Comparison of ENCODE assay signal across 8 cellular contexts in the genomic region with DNA sequence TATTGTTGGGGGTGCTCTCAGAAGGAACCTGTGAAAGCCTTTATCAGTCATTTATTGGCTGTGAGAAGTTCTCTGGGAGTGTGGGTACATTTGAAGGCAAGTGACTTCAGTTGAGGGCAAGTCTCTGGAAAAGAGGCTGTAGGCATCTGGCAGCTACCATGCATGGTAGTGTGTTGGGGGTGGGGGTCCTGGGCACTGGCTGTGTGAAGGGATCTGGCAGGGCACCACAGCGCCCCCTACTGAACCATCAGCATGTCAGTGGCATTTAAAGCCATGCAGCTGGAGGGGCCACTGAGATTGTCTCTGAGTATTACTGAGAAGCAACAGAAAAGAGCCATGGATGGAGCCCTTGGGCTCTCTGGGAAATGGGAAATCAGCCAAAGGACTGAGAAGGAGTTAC. TPM values are rescaled to one million over a fixed set of nuclear protein-coding genes. Genes with fewer than 3 reads are reported as not detected.
DNase-seq lines count a peak whose midpoint lies in the region; ATAC-seq and TF ChIP-seq lines count a peak whose summit lies in the region.

No MANE protein-coding gene starts in this region.

- H3K27me3 ChIP-seq in AG04450 (ENCODE audit: control insufficient read depth, insufficient read depth, low read length) (no peaks in the 10 kb centered on the region), H7 (ENCODE audit: control insufficient read depth, insufficient read depth, low read length) (no peaks in the 10 kb centered on the region)

- no peaks in the 10 kb centered on the region for H3K27me3 Mint-ChIP-seq in activated CD4-positive, alpha-beta T cell treated with anti-CD3 and anti-CD28 coated beads, Interleukin-2, amount 10 ng/mL, durations not matched to agents 7 days and 5 days

- no peak for ATAC-seq in HG02938 (IDR thresholded peaks at IDR 0.05; ENCODE audit: unreplicated experiment)
- ATAC-seq in HG03196 (IDR thresholded peaks at IDR 0.05; ENCODE audit: unreplicated experiment): no peak
- no peak for ATAC-seq in activated CD4-positive, CD25-positive, alpha-beta regulatory T cell treated with anti-CD3 and anti-CD28 coated beads, Interleukin-2, amount 50 U/mL, for 24 hours

- H3K9me3 Mint-ChIP-seq in activated CD4-positive, alpha-beta T cell treated with anti-CD3 and anti-CD28 coated beads, Interleukin-2, amount 10 ng/mL, durations not matched to agents 7 days and 5 days: no peaks in the 10 kb centered on the region

- H3K4me1 Mint-ChIP-seq in activated CD4-positive, alpha-beta T cell treated with anti-CD3 and anti-CD28 coated beads, Interleukin-2, amount 10 ng/mL, durations not matched to agents 7 days and 5 days: no peaks in the 10 kb centered on the region

- TF ChIP-seq CTCF in AG04450 (IDR thresholded peaks at IDR 0.05; ENCODE audit: low read depth, low read length): 0 out of 2 replicates have a peak, but pooled peaks have one; percentile 11

- peaks cover 12% of the 10 kb centered on the region for H3K36me3 ChIP-seq in H7 (replicated peaks; ENCODE audit: control insufficient read depth, insufficient read depth, low read length)

- DNase-seq in AG04450 (ENCODE audit: low read depth, low spot score) (no peak), H7 (peak; percentile 75), iPS DF 4.7 (ENCODE audit: extremely low read depth, low spot score) (peak; percentile 33), DMS114 treated with DMSO at 0.1 percent for 48 hours (lab: John Stamatoyannopoulos, UW; ENCODE audit: unreplicated experiment) (no peak)
- DNase-seq in activated CD4-positive, alpha-beta T cell treated with anti-CD3 and anti-CD28 coated beads, Interleukin-2, amount 10 ng/mL, durations not matched to agents 7 days and 5 days: peak; percentile 14

- CTCF ChIA-PET in AG04450 (lab: Charles Lee): interaction anchor here (1.2 to 7.9 kb wide), 3 partner anchors 13 to 228 kb away, joined by 5 to 38 read pairs (median 12); no protein-coding TSS in a partner anchor
- CTCF ChIA-PET in activated CD4-positive, alpha-beta T cell treated with anti-CD3 and anti-CD28 coated beads, Interleukin-2, amount 10 ng/mL, durations not matched to agents 7 days and 5 days (lab: Charles Lee): interaction anchor here (1.1 to 1.6 kb wide), 3 partner anchors 13 to 22 kb away, joined by 3 to 5 read pairs (median 3); no protein-coding TSS in a partner anchor

- no peaks in the 10 kb centered on the region for H3K9me3 ChIP-seq in AG04450 (ENCODE audit: control insufficient read depth, insufficient read depth, low read length)

- no peak overlapping the region for H3K4me3 ChIP-seq in AG04450 (ENCODE audit: low read depth, low read length)
- no peak overlapping the region for H3K4me3 ChIP-seq in H7 (ENCODE audit: insufficient read depth, low read depth, low read length)

- POLR2A ChIA-PET in AG04450 (lab: Yijun Ruan, JAX): no interaction called here
- POLR2A ChIA-PET in activated CD4-positive, alpha-beta T cell treated with anti-CD3 and anti-CD28 coated beads, Interleukin-2, amount 10 ng/mL, durations not matched to agents 7 days and 5 days (lab: Charles Lee): no interaction called here

- no peak overlapping the region for H3K4me3 Mint-ChIP-seq in activated CD4-positive, alpha-beta T cell treated with anti-CD3 and anti-CD28 coated beads, Interleukin-2, amount 10 ng/mL, durations not matched to agents 7 days and 5 days

- H3K36me3 Mint-ChIP-seq in activated CD4-positive, alpha-beta T cell treated with anti-CD3 and anti-CD28 coated beads, Interleukin-2, amount 10 ng/mL, durations not matched to agents 7 days and 5 days (ENCODE audit: low read depth): no peaks in the 10 kb centered on the region

- peak overlapping the region; percentile 43 for H3K27ac Mint-ChIP-seq in activated CD4-positive, alpha-beta T cell treated with anti-CD3 and anti-CD28 coated beads, Interleukin-2, amount 10 ng/mL, durations not matched to agents 7 days and 5 days

- H3K27ac ChIP-seq in AG04450 (ENCODE audit: low read depth, low read length): no peak overlapping the region

RNA-seq across cellular contexts. Expression of a gene that starts 30.6 kb away (rescaled TPM):
- 314 and 338 TPM in 2 replicates for polyA plus RNA-seq in AG04450 (2011; rRNA removed)
- polyA minus RNA-seq in AG04450 (2011; rRNA and poly(A)+ RNA removed): 97.1 and 110 TPM in 2 replicates
- total RNA-seq in H7 (2014; rRNA removed; shearing (Covaris generic)): 159 and 193 TPM in 2 replicates
- 10 to 100 TPM; 38.8 to 39.3 TPM for total RNA-seq in activated CD4-positive, alpha-beta T cell treated with anti-CD3 and anti-CD28 coated beads, Interleukin-2, amount 10 ng/mL, durations not matched to agents 7 days and 5 days

RNA-seq across cellular contexts. Expression of a gene that starts 47.5 kb away (rescaled TPM):
- 100 and 101 TPM in 2 replicates for polyA plus RNA-seq in AG04450 (2011; rRNA removed)
- 62.0 and 70.7 TPM in 2 replicates for polyA minus RNA-seq in AG04450 (2011; rRNA and poly(A)+ RNA removed)
- total RNA-seq in H7 (2014; rRNA removed; shearing (Covaris generic)): 35.8 and 41.8 TPM in 2 replicates
- 10 to 100 TPM; 45.4 to 46.5 TPM for total RNA-seq in activated CD4-positive, alpha-beta T cell treated with anti-CD3 and anti-CD28 coated beads, Interleukin-2, amount 10 ng/mL, durations not matched to agents 7 days and 5 days

RNA-seq across cellular contexts. Expression of a gene that starts 47.5 kb away (rescaled TPM):
- polyA plus RNA-seq in AG04450 (2011; rRNA removed): 2.6 and 2.8 TPM in 2 replicates
- polyA minus RNA-seq in AG04450 (2011; rRNA and poly(A)+ RNA removed): 12.9 TPM in 2 replicates
- total RNA-seq in H7 (2014; rRNA removed; shearing (Covaris generic)): 1.6 and 2.7 TPM in 2 replicates
- total RNA-seq in activated CD4-positive, alpha-beta T cell treated with anti-CD3 and anti-CD28 coated beads, Interleukin-2, amount 10 ng/mL, durations not matched to agents 7 days and 5 days: 10 to 100 TPM; 13.4 to 14.3 TPM

Comparison
In these comparisons a context has a peak if more than half of its experiments do, and no peak if none do; other contexts are left out.
1. DNase-seq: peak in H7 (single experiment), activated CD4-positive, alpha-beta T cell treated with anti-CD3 and anti-CD28 coated beads, Interleukin-2, amount 10 ng/mL, durations not matched to agents 7 days and 5 days (single experiment) and iPS DF 4.7 (single experiment); none in AG04450 (single experiment) and DMS114 treated with DMSO at 0.1 percent for 48 hours (single experiment).